In genomic region chr21:26120833-26121232, GRCh38 we compare ENCODE assay signal across 30 cellular contexts. TPM values are rescaled to one million over a fixed set of nuclear protein-coding genes. Genes with fewer than 3 reads are reported as not detected.
DNase-seq lines count a peak whose midpoint lies in the region; ATAC-seq and TF ChIP-seq lines count a peak whose summit lies in the region.
"Had no signal": no experiment of that assay in that cellular context is flagged by ENCODE, and none has a peak within 500 bp of the region (broad histone marks: within the 10 kb centered on the region; RNA-seq: fewer than 3 reads in every experiment).

No MANE protein-coding gene starts in this region.

- H3K9me3 Mint-ChIP-seq in WTC11: no peaks in the 10 kb centered on the region
- H3K9me3 Mint-ChIP-seq in nephron progenitor cell: no peaks in the 10 kb centered on the region
- H3K9me3 Mint-ChIP-seq in activated CD4-positive, alpha-beta T cell treated with anti-CD3 and anti-CD28 coated beads for 36 hours (ENCODE audit: low read depth): no peaks in the 10 kb centered on the region
- H3K9me3 Mint-ChIP-seq: activated CD4-positive, alpha-beta T cell treated with anti-CD3 and anti-CD28 coated beads, Interleukin-2, amount 10 ng/mL, durations not matched to agents 24 days and 14 days; activated T-helper 2 cell treated with anti-CD3 and anti-CD28 coated beads, Interferon-gamma antibody, Interleukin-2, Interleukin-4, amounts not matched to agents 10 μg/mL and 5 μg/mL and 100 μg/mL, durations not matched to agents 14 hours and 24 hours and 36 hours; type B pancreatic cell had no signal

- TF ChIP-seq CTCF in WTC11 (IDR thresholded peaks at IDR 0.05) (no peak), nephron progenitor cell (IDR thresholded peaks at IDR 0.05) (no peak)

- DNase-seq in HAP-1 (ENCODE audit: low spot score in 2 of 2) (peak; percentile 2 to 21), WTC11 (ENCODE audit: low spot score) (peak; percentile 38), epithelial cell of prostate (ENCODE audit: low read depth, low spot score) (peak; percentile 78), nephron progenitor cell (no peak), kidney tubule cell (ENCODE audit: low spot score) (no peak), AG20443 (ENCODE audit: low spot score) (no peak), T-helper 17 cell (no peak)
- no peak for DNase-seq in activated CD4-positive, alpha-beta T cell treated with anti-CD3 and anti-CD28 coated beads for 36 hours
- DNase-seq: activated CD4-positive, alpha-beta T cell treated with anti-CD3 and anti-CD28 coated beads, Interleukin-2, amount 10 ng/mL, durations not matched to agents 24 days and 14 days; body of pancreas; Calu3; colonic mucosa; EL; foreskin fibroblast; GOT3; hypothalamus; islet precursor cell; MG63; NCI-H1417; NCI-H524 treated with DMSO at 0.1 percent for 48 hours; nucleus accumbens; retina; spleen; stimulated activated CD4-positive, alpha-beta T cell treated with anti-CD3 and anti-CD28 coated beads, Interleukin-4, amount 100 ng/mL, for 4 hours; stimulated activated naive CD8-positive, alpha-beta T cell treated with anti-CD3 and anti-CD28 coated beads, Interleukin-15, Interleukin-2, amounts not matched to agents 100 U/mL and 50 U/mL, for 24 hours; T-helper 2 cell had no signal

- ATAC-seq in WTC11 (peak; percentile 60), T-helper 17 cell (no peak)
- ATAC-seq in activated CD4-positive, alpha-beta T cell treated with anti-CD3 and anti-CD28 coated beads for 36 hours: no peak
- ATAC-seq: body of pancreas; stimulated activated naive CD8-positive, alpha-beta T cell treated with anti-CD3 and anti-CD28 coated beads, Interleukin-15, Interleukin-2, amounts not matched to agents 100 U/mL and 50 U/mL, for 24 hours had no signal

- H3K4me3 Mint-ChIP-seq in WTC11: no peak overlapping the region
- no peak overlapping the region for H3K4me3 Mint-ChIP-seq in nephron progenitor cell
- H3K4me3 Mint-ChIP-seq in T-helper 17 cell: no peak overlapping the region
- no peak overlapping the region for H3K4me3 Mint-ChIP-seq in activated CD4-positive, alpha-beta T cell treated with anti-CD3 and anti-CD28 coated beads for 36 hours
- H3K4me3 Mint-ChIP-seq: activated CD4-positive, alpha-beta T cell treated with anti-CD3 and anti-CD28 coated beads, Interleukin-2, amount 10 ng/mL, durations not matched to agents 24 days and 14 days; type B pancreatic cell had no signal

- intact Hi-C loops in activated CD4-positive, alpha-beta T cell treated with anti-CD3 and anti-CD28 coated beads for 36 hours (cut with DNase I, micrococcal nuclease): no loop called here

- no peaks in the 10 kb centered on the region for H3K36me3 Mint-ChIP-seq in WTC11
- peaks cover 4% of the 10 kb centered on the region for H3K36me3 Mint-ChIP-seq in nephron progenitor cell (ENCODE audit: low read depth)
- H3K36me3 Mint-ChIP-seq in T-helper 17 cell (ENCODE audit: low read depth): peaks cover 2% of the 10 kb centered on the region
- no peaks in the 10 kb centered on the region for H3K36me3 Mint-ChIP-seq in activated CD4-positive, alpha-beta T cell treated with anti-CD3 and anti-CD28 coated beads for 36 hours (ENCODE audit: low read depth)

- H3K27me3 Mint-ChIP-seq in WTC11 (ENCODE audit: low read depth) (no peaks in the 10 kb centered on the region), nephron progenitor cell (ENCODE audit: low read depth, poor library complexity) (no peaks in the 10 kb centered on the region), T-helper 17 cell (no peaks in the 10 kb centered on the region)
- H3K27me3 Mint-ChIP-seq in activated CD4-positive, alpha-beta T cell treated with anti-CD3 and anti-CD28 coated beads for 36 hours: no peaks in the 10 kb centered on the region
- H3K27me3 Mint-ChIP-seq: activated CD4-positive, alpha-beta T cell treated with anti-CD3 and anti-CD28 coated beads, Interleukin-2, amount 10 ng/mL, durations not matched to agents 24 days and 14 days; type B pancreatic cell had no signal

- peak overlapping the region; percentile 33 for H3K27ac ChIP-seq in epithelial cell of prostate
- H3K27ac ChIP-seq: BLaER1 treated with 17β-estradiol and CSF1 and Interleukin-3, amounts not matched to agents 10 nM and 100 nM; body of pancreas; colonic mucosa; HL-60; spleen had no signal

- in situ Hi-C loops in HAP-1 (cut with MboI; ENCODE audit: low sequenced_read_pairs): no loop called here

- H3K9me3 ChIP-seq in HAP-1 (no peaks in the 10 kb centered on the region), T-helper 17 cell (ENCODE audit: control insufficient read depth, low read length, poor library complexity, severe bottlenecking) (no peaks in the 10 kb centered on the region)
- H3K9me3 ChIP-seq: BLaER1 treated with 17β-estradiol and CSF1 and Interleukin-3, amounts not matched to agents 10 nM and 100 nM; body of pancreas; colonic mucosa; MG63; spleen had no signal

- peak overlapping the region; percentile 94 for H3K27ac Mint-ChIP-seq in WTC11
- peak overlapping the region; percentile 72 for H3K27ac Mint-ChIP-seq in nephron progenitor cell
- no peak overlapping the region for H3K27ac Mint-ChIP-seq in T-helper 17 cell
- no peak overlapping the region for H3K27ac Mint-ChIP-seq in activated CD4-positive, alpha-beta T cell treated with anti-CD3 and anti-CD28 coated beads for 36 hours
- H3K27ac Mint-ChIP-seq: activated CD4-positive, alpha-beta T cell treated with anti-CD3 and anti-CD28 coated beads, Interleukin-2, amount 10 ng/mL, durations not matched to agents 24 days and 14 days; activated T-helper 2 cell treated with anti-CD3 and anti-CD28 coated beads, Interferon-gamma antibody, Interleukin-2, Interleukin-4, amounts not matched to agents 10 μg/mL and 5 μg/mL and 100 μg/mL, durations not matched to agents 14 hours and 24 hours and 36 hours; type B pancreatic cell had no signal

- H3K4me1 Mint-ChIP-seq in WTC11 (peaks cover 94% of the 10 kb centered on the region), nephron progenitor cell (peaks cover 34% of the 10 kb centered on the region), T-helper 17 cell (peaks cover 2% of the 10 kb centered on the region)
- H3K4me1 Mint-ChIP-seq in activated CD4-positive, alpha-beta T cell treated with anti-CD3 and anti-CD28 coated beads for 36 hours: peaks cover 14% of the 10 kb centered on the region
- H3K4me1 Mint-ChIP-seq: activated CD4-positive, alpha-beta T cell treated with anti-CD3 and anti-CD28 coated beads, Interleukin-2, amount 10 ng/mL, durations not matched to agents 24 days and 14 days had no signal

- H3K4me3 ChIP-seq in HAP-1: no peak overlapping the region
- H3K4me3 ChIP-seq: BLaER1 treated with 17β-estradiol and CSF1 and Interleukin-3, amounts not matched to agents 10 nM and 100 nM; body of pancreas; colonic mucosa; MG63; spleen had no signal

- POLR2A ChIA-PET in WTC11 (lab: Charles Lee): no interaction called here
- POLR2A ChIA-PET in activated CD4-positive, alpha-beta T cell treated with anti-CD3 and anti-CD28 coated beads for 36 hours (lab: Charles Lee): no interaction called here

- CTCF ChIA-PET in WTC11 (lab: Charles Lee): interaction anchor here (0.5 to 1.7 kb wide), 3 partner anchors 50 to 320 kb away, joined by 3 read pairs; no protein-coding TSS in a partner anchor
- CTCF ChIA-PET in activated CD4-positive, alpha-beta T cell treated with anti-CD3 and anti-CD28 coated beads for 36 hours (lab: Charles Lee): no interaction called here

- peaks cover 34% of the 10 kb centered on the region for H3K4me1 ChIP-seq in HAP-1
- H3K4me1 ChIP-seq: colonic mucosa had no signal

- H3K36me3 ChIP-seq in HAP-1 (replicated peaks): peaks cover 3% of the 10 kb centered on the region
- H3K36me3 ChIP-seq: colonic mucosa, spleen had no signal

- no peaks in the 10 kb centered on the region for H3K27me3 ChIP-seq in HAP-1 (ENCODE audit: low read depth)
- H3K27me3 ChIP-seq: BLaER1 treated with 17β-estradiol and CSF1 and Interleukin-3, amounts not matched to agents 10 nM and 100 nM; body of pancreas; colonic mucosa; MG63; spleen had no signal

TF ChIP-seq in WTC11, 78 proteins besides CTCF, POLR2A, EP300 and RAD21:
- TF ChIP-seq TEAD4 (CRISPR knock-in tag; IDR thresholded peaks at IDR 0.05) (no peak), USF1 (CRISPR knock-in tag; IDR thresholded peaks at IDR 0.05) (no peak), FOXP4 (CRISPR knock-in tag; IDR thresholded peaks at IDR 0.05) (no peak)
- TF ChIP-seq, protein P1, sequence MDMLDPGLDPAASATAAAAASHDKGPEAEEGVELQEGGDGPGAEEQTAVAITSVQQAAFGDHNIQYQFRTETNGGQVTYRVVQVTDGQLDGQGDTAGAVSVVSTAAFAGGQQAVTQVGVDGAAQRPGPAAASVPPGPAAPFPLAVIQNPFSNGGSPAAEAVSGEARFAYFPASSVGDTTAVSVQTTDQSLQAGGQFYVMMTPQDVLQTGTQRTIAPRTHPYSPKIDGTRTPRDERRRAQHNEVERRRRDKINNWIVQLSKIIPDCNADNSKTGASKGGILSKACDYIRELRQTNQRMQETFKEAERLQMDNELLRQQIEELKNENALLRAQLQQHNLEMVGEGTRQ (CRISPR knock-in tag; IDR thresholded peaks at IDR 0.05): peak; percentile 67; the same call in 1 of the 2 replicates
TF ChIP-seq in WTC11: peak in this region for 1.

RNA-seq across cellular contexts. Expression of gene APP, which starts 49.7 kb away (rescaled TPM):
- 560 to 657 TPM (median 656 TPM) in 3 replicates for total RNA-seq in WTC11 (2021)
- total RNA-seq in T-helper 17 cell: 10 to 100 TPM; 42.0 to 87.9 TPM
- 10 to 100 TPM; 59.8 to 71.1 TPM for total RNA-seq in activated CD4-positive, alpha-beta T cell treated with anti-CD3 and anti-CD28 coated beads for 36 hours

Comparison
In these comparisons a context has a peak if more than half of its experiments do, and no peak if none do; other contexts are left out.
1. DNase-seq: peak in HAP-1 (2 of 2), WTC11 (single experiment) and epithelial cell of prostate (single experiment); none in nephron progenitor cell (single experiment), kidney tubule cell (single experiment), AG20443 (single experiment), T-helper 17 cell (0 of 3) and activated CD4-positive, alpha-beta T cell treated with anti-CD3 and anti-CD28 coated beads for 36 hours (single experiment).
2. H3K27ac Mint-ChIP-seq: peak in WTC11 (single experiment) and nephron progenitor cell (single experiment); none in T-helper 17 cell (single experiment) and activated CD4-positive, alpha-beta T cell treated with anti-CD3 and anti-CD28 coated beads for 36 hours (single experiment).